In the genomic region with DNA sequence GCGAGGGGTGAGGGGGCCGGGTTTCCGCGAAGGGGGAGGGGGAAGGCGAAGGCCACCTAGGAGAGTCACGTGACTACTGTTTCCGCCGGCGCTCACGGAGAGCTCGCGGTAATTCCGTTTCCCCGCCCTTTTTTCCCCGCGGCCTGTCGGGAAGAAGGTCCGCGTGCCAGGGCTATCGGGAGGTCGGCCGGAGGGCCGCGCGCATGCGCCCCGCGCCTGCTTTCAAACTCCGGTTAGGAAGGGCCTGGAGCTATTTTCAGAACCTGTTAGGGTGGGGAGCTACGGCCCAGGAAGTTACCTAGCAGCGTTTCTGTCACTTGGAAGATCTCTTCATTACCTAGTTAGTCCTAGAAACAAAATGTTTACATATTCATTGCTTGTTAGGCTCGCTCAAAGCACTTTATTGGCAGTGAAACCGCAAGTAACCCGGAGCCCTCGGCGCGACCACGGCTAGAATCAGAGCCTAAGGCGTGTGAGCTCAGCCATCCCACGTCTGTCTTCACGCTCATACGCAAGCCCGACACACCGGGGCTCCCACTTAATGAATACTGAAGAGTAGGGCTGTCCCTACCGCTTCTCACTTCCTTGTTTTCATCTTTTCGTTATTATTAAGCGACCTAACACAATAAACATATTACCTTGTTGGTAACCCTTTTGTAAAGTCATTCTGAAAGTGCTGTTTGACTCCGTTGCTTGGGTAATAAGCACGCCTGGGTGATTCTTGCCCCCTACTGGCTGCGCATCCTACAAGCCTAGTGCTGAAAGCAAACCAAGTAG, we compare ENCODE assay signal across 8 cellular contexts. TPM values are rescaled to one million over a fixed set of nuclear protein-coding genes. Genes with fewer than 3 reads are reported as not detected.
DNase-seq lines count a peak whose midpoint lies in the region; ATAC-seq lines count a peak whose summit lies in the region.

No MANE protein-coding gene starts in this region.

- H3K9ac ChIP-seq in endocrine pancreas (ENCODE audit: control insufficient read depth, insufficient read depth, low read length), result peak overlapping the region; percentile 94

- no peaks in the 10 kb centered on the region for H3K9me3 Mint-ChIP-seq in activated CD8-positive, alpha-beta memory T cell treated with anti-CD3 and anti-CD28 coated beads, Interleukin-2, amount 10 ng/mL, durations not matched to agents 7 days and 5 days (ENCODE audit: low read depth)

- CTCF ChIA-PET in activated CD8-positive, alpha-beta memory T cell treated with anti-CD3 and anti-CD28 coated beads, Interleukin-2, amount 10 ng/mL, durations not matched to agents 7 days and 5 days (lab: Charles Lee), result interaction anchor here (0.6 to 2.8 kb wide), 28 partner anchors 9 to 345 kb away, joined by 3 to 26 read pairs (median 4); partner anchors contain the start of genes DDX55, KMT5A, MPHOSPH9 and MTRFR

- peak; percentile 56 for ATAC-seq in GM21360 (IDR thresholded peaks at IDR 0.05; ENCODE audit: unreplicated experiment)
- ATAC-seq in activated CD8-positive, alpha-beta memory T cell treated with anti-CD3 and anti-CD28 coated beads, Interleukin-2, amount 10 ng/mL, durations not matched to agents 7 days and 5 days, result peak; percentile 81

- no peaks in the 10 kb centered on the region for H3K27me3 ChIP-seq in endocrine pancreas (ENCODE audit: control insufficient read depth, insufficient read depth, low read length)

- peak overlapping the region; percentile 81 for H3K4me3 Mint-ChIP-seq in activated CD8-positive, alpha-beta memory T cell treated with anti-CD3 and anti-CD28 coated beads, Interleukin-2, amount 10 ng/mL, durations not matched to agents 7 days and 5 days

- H3K9me3 ChIP-seq in endocrine pancreas (ENCODE audit: control insufficient read depth, low read length), result no peaks in the 10 kb centered on the region

- in situ Hi-C loops in Caki2 (cut with HindIII; ENCODE audit: low pct_unique_long_range_greater_than_20kb, low sequenced_read_pairs), result no loop called here

- DNase-seq in Caki2 (ENCODE audit: low read depth), result peak; percentile 98
- DNase-seq in HT1080 (ENCODE audit: low read depth), result peak; percentile 98
- peak; percentile 97 to 99 for DNase-seq in NOMO-1 (lab: John Stamatoyannopoulos, UW; ENCODE audit: unreplicated experiment in 2 of 2)
- DNase-seq in activated CD8-positive, alpha-beta memory T cell treated with anti-CD3 and anti-CD28 coated beads, Interleukin-2, amount 10 ng/mL, durations not matched to agents 7 days and 5 days, result peak; percentile 99
- DNase-seq in mesenteric fat pad (ENCODE audit: low spot score), result peak; percentile 99
- DNase-seq in stimulated activated CD8-positive, alpha-beta memory T cell treated with anti-CD3 and anti-CD28 coated beads, Interleukin-15, amount 100 ng/mL, for 24 hours (ENCODE audit: low read depth), result peak; percentile 91

- no peaks in the 10 kb centered on the region for H3K27me3 Mint-ChIP-seq in activated CD8-positive, alpha-beta memory T cell treated with anti-CD3 and anti-CD28 coated beads, Interleukin-2, amount 10 ng/mL, durations not matched to agents 7 days and 5 days

- H3K4me3 ChIP-seq in endocrine pancreas (ENCODE audit: control insufficient read depth, insufficient read depth, low read length), result peak overlapping the region; percentile 89

- no peaks in the 10 kb centered on the region for H3K36me3 ChIP-seq in endocrine pancreas (ENCODE audit: control insufficient read depth, insufficient read depth, low read length)

- no peaks in the 10 kb centered on the region for H3K4me1 ChIP-seq in endocrine pancreas (ENCODE audit: control insufficient read depth, insufficient read depth, low read length)

- H3K27ac Mint-ChIP-seq in activated CD8-positive, alpha-beta memory T cell treated with anti-CD3 and anti-CD28 coated beads, Interleukin-2, amount 10 ng/mL, durations not matched to agents 7 days and 5 days, result peak overlapping the region; percentile 96

- peaks cover 3% of the 10 kb centered on the region for H3K36me3 Mint-ChIP-seq in activated CD8-positive, alpha-beta memory T cell treated with anti-CD3 and anti-CD28 coated beads, Interleukin-2, amount 10 ng/mL, durations not matched to agents 7 days and 5 days

- H3K4me1 Mint-ChIP-seq in activated CD8-positive, alpha-beta memory T cell treated with anti-CD3 and anti-CD28 coated beads, Interleukin-2, amount 10 ng/mL, durations not matched to agents 7 days and 5 days, result peaks cover 16% of the 10 kb centered on the region

RNA-seq across cellular contexts. Expression of gene SBNO1, which starts 0.7 kb away (rescaled TPM):
- 7.6 and 9.4 TPM in 2 replicates for total RNA-seq in Caki2 (2014; rRNA removed; shearing (Covaris generic); ENCODE audit: low replicate concordance)
- total RNA-seq in HT1080 (2014; rRNA removed; shearing (Covaris generic)), result 24.0 and 29.0 TPM in 2 replicates
- 15.8 and 21.8 TPM in 2 replicates for polyA plus RNA-seq in HT1080 (2015; cell fraction: cytosol; rRNA removed)
- polyA plus RNA-seq in HT1080 (2015; cell fraction: nucleus; rRNA removed), result 26.8 and 27.6 TPM in 2 replicates
- 10 to 100 TPM; 35.7 to 45.3 TPM for total RNA-seq in activated CD8-positive, alpha-beta memory T cell treated with anti-CD3 and anti-CD28 coated beads, Interleukin-2, amount 10 ng/mL, durations not matched to agents 7 days and 5 days
- total RNA-seq in mesenteric fat pad, result 28.5 TPM

RNA-seq across cellular contexts. Expression of gene KMT5A, which starts 18.6 kb away (rescaled TPM):
- 39.7 and 49.1 TPM in 2 replicates for total RNA-seq in Caki2 (2014; rRNA removed; shearing (Covaris generic); ENCODE audit: low replicate concordance)
- total RNA-seq in HT1080 (2014; rRNA removed; shearing (Covaris generic)), result 55.1 and 62.9 TPM in 2 replicates
- polyA plus RNA-seq in HT1080 (2015; cell fraction: cytosol; rRNA removed), result 44.7 and 45.9 TPM in 2 replicates
- polyA plus RNA-seq in HT1080 (2015; cell fraction: nucleus; rRNA removed), result 58.3 and 69.6 TPM in 2 replicates
- 10 to 100 TPM; 76.3 to 79.3 TPM for total RNA-seq in activated CD8-positive, alpha-beta memory T cell treated with anti-CD3 and anti-CD28 coated beads, Interleukin-2, amount 10 ng/mL, durations not matched to agents 7 days and 5 days
- 39.9 TPM for total RNA-seq in mesenteric fat pad

Comparison
In these comparisons a context has a peak if more than half of its experiments do, and no peak if none do; other contexts are left out.
1. Peak in every context shown above with its lines: DNase-seq, ATAC-seq and H3K4me3 ChIP-seq.